8 cellular contexts compared by ENCODE assay signal in genomic region chr22:24555160-24555495, GRCh38. TPM values are rescaled to one million over a fixed set of nuclear protein-coding genes. Genes with fewer than 3 reads are reported as not detected.
DNase-seq lines count a peak whose midpoint lies in the region; ATAC-seq, FAIRE-seq and TF ChIP-seq lines count a peak whose summit lies in the region.

No MANE protein-coding gene starts in this region.

- peaks cover 21% of the 10 kb centered on the region for H3K36me3 Mint-ChIP-seq in T-helper 1 cell treated with Interleukin-12 subunit alpha and Interleukin-12 subunit beta and Interleukin-4 antibody, amounts not matched to agents 30 μg/mL and 1 μg/mL, for 36 hours (ENCODE audit: low read depth)
- peaks cover 8% of the 10 kb centered on the region for H3K36me3 Mint-ChIP-seq in progenitor cell of endocrine pancreas (ENCODE audit: insufficient read depth)

- no peak for TF ChIP-seq CTCF in left ventricle myocardium inferior (IDR thresholded peaks at IDR 0.05; ENCODE audit: borderline replicate concordance)
- TF ChIP-seq CTCF in progenitor cell of endocrine pancreas (IDR thresholded peaks at IDR 0.05; ENCODE audit: unreplicated experiment): no peak

- WGBS in urinary bladder: under 1% methylated on average over 25 of the region's 25 CpGs

- H3K27me3 Mint-ChIP-seq in T-helper 1 cell treated with Interleukin-12 subunit alpha and Interleukin-12 subunit beta and Interleukin-4 antibody, amounts not matched to agents 30 μg/mL and 1 μg/mL, for 36 hours (ENCODE audit: low read depth): no peaks in the 10 kb centered on the region
- no peaks in the 10 kb centered on the region for H3K27me3 Mint-ChIP-seq in progenitor cell of endocrine pancreas

- DNase-seq in GM12892 (ENCODE audit: insufficient read length): peak; percentile 94
- peak; percentile 97 for DNase-seq in NCI-H146 (lab: John Stamatoyannopoulos, UW)
- DNase-seq in amygdala (lab: John Stamatoyannopoulos, UW): peak; percentile 93 to 100 (median 99)
- peak; percentile 100 for DNase-seq in left ventricle myocardium inferior
- DNase-seq in progenitor cell of endocrine pancreas (ENCODE audit: low spot score, unreplicated experiment): peak; percentile 99

- no peak for TF ChIP-seq POLR2A in GM12892 (IDR thresholded peaks at IDR 0.05; ENCODE audit: low read depth, low read length)

- H3K27ac ChIP-seq in left ventricle myocardium inferior (replicated peaks): peak overlapping the region; percentile 94
- H3K27ac ChIP-seq in urinary bladder (ENCODE audit: low read depth): peak overlapping the region; percentile 95

- peaks cover 53% of the 10 kb centered on the region for H3K4me1 Mint-ChIP-seq in T-helper 1 cell treated with Interleukin-12 subunit alpha and Interleukin-12 subunit beta and Interleukin-4 antibody, amounts not matched to agents 30 μg/mL and 1 μg/mL, for 36 hours (ENCODE audit: low read depth)
- peaks cover 30% of the 10 kb centered on the region for H3K4me1 Mint-ChIP-seq in progenitor cell of endocrine pancreas (ENCODE audit: low read depth)

- H3K9me3 ChIP-seq in left ventricle myocardium inferior (replicated peaks): no peaks in the 10 kb centered on the region

- intact Hi-C loops in left ventricle myocardium inferior (cut with micrococcal nuclease): no loop called here

- H3K4me1 ChIP-seq in left ventricle myocardium inferior: peaks cover 89% of the 10 kb centered on the region
- H3K4me1 ChIP-seq in urinary bladder (ENCODE audit: insufficient read depth): no peaks in the 10 kb centered on the region

- peak overlapping the region; percentile 98 for H3K4me3 Mint-ChIP-seq in T-helper 1 cell treated with Interleukin-12 subunit alpha and Interleukin-12 subunit beta and Interleukin-4 antibody, amounts not matched to agents 30 μg/mL and 1 μg/mL, for 36 hours
- H3K4me3 Mint-ChIP-seq in progenitor cell of endocrine pancreas (ENCODE audit: low read depth): peak overlapping the region; percentile 99

- peak; percentile 95 for FAIRE-seq in GM12892 (lab: Jason Lieb, UNC)

- no peaks in the 10 kb centered on the region for H3K27me3 ChIP-seq in left ventricle myocardium inferior (ENCODE audit: low read depth)

- H3K9me3 Mint-ChIP-seq in T-helper 1 cell treated with Interleukin-12 subunit alpha and Interleukin-12 subunit beta and Interleukin-4 antibody, amounts not matched to agents 30 μg/mL and 1 μg/mL, for 36 hours: no peaks in the 10 kb centered on the region
- no peaks in the 10 kb centered on the region for H3K9me3 Mint-ChIP-seq in progenitor cell of endocrine pancreas (ENCODE audit: low read depth)

- peaks cover 32% of the 10 kb centered on the region for H3K36me3 ChIP-seq in left ventricle myocardium inferior
- no peaks in the 10 kb centered on the region for H3K36me3 ChIP-seq in urinary bladder (ENCODE audit: insufficient read depth)

- peak overlapping the region; percentile 97 for H3K27ac Mint-ChIP-seq in T-helper 1 cell treated with Interleukin-12 subunit alpha and Interleukin-12 subunit beta and Interleukin-4 antibody, amounts not matched to agents 30 μg/mL and 1 μg/mL, for 36 hours
- H3K27ac Mint-ChIP-seq in progenitor cell of endocrine pancreas: peak overlapping the region; percentile 96

- ATAC-seq in HG02852 (IDR thresholded peaks at IDR 0.05; ENCODE audit: unreplicated experiment): peak; percentile 67

- H3K4me3 ChIP-seq in left ventricle myocardium inferior (peak overlapping the region; percentile 97), urinary bladder (ENCODE audit: low read depth, low read length) (peak overlapping the region; percentile 95)

RNA-seq across cellular contexts. Expression of gene GUCD1, which starts 0.2 kb away (rescaled TPM):
- polyA plus RNA-seq in GM12892 (2012; ENCODE audit: missing spikeins): 57.9 TPM
- 203 TPM for total RNA-seq in left ventricle myocardium inferior
- total RNA-seq in progenitor cell of endocrine pancreas: 62.0 and 67.5 TPM in 2 replicates
- total RNA-seq in urinary bladder: 61.3 TPM
- 111 TPM for polyA plus RNA-seq in urinary bladder

RNA-seq across cellular contexts. Expression of gene SNRPD3, which starts 0.7 kb away (rescaled TPM):
- polyA plus RNA-seq in GM12892 (2012; ENCODE audit: missing spikeins): 133 TPM
- 69.9 TPM for total RNA-seq in left ventricle myocardium inferior
- 124 and 125 TPM in 2 replicates for total RNA-seq in progenitor cell of endocrine pancreas
- 100 TPM for total RNA-seq in urinary bladder
- polyA plus RNA-seq in urinary bladder: 107 TPM

RNA-seq across cellular contexts. Expression of gene LRRC75B, which starts 37.7 kb away (rescaled TPM):
- 1.7 TPM for polyA plus RNA-seq in GM12892 (2012; ENCODE audit: missing spikeins)
- 5.6 TPM for total RNA-seq in left ventricle myocardium inferior
- total RNA-seq in progenitor cell of endocrine pancreas: 23.6 and 24.6 TPM in 2 replicates
- total RNA-seq in urinary bladder: 9.6 TPM
- 22.7 TPM for polyA plus RNA-seq in urinary bladder

RNA-seq across cellular contexts. Expression of gene GGT1, which starts 47.9 kb away (rescaled TPM):
- polyA plus RNA-seq in GM12892 (2012; ENCODE audit: missing spikeins): 19.1 TPM
- total RNA-seq in left ventricle myocardium inferior (1.1 TPM), progenitor cell of endocrine pancreas (16.9 and 17.1 TPM in 2 replicates), urinary bladder (4.1 TPM)
- 7.4 TPM for polyA plus RNA-seq in urinary bladder

RNA-seq across cellular contexts. Expression of gene UPB1, which starts 60.0 kb away (rescaled TPM):
- polyA plus RNA-seq in GM12892 (2012; ENCODE audit: missing spikeins): 7.3 TPM
- total RNA-seq in left ventricle myocardium inferior (1.1 TPM), progenitor cell of endocrine pancreas (0.50 and 0.75 TPM in 2 replicates), urinary bladder (0.90 TPM)
- polyA plus RNA-seq in urinary bladder: 0.14 TPM

Comparison
In these comparisons a context has a peak if more than half of its experiments do, and no peak if none do; other contexts are left out.
1. Peak in every context shown above with its lines: DNase-seq, ATAC-seq, H3K4me3 ChIP-seq and H3K27ac ChIP-seq.